Comparison of ENCODE assay signal across 26 cellular contexts in the genomic region with DNA sequence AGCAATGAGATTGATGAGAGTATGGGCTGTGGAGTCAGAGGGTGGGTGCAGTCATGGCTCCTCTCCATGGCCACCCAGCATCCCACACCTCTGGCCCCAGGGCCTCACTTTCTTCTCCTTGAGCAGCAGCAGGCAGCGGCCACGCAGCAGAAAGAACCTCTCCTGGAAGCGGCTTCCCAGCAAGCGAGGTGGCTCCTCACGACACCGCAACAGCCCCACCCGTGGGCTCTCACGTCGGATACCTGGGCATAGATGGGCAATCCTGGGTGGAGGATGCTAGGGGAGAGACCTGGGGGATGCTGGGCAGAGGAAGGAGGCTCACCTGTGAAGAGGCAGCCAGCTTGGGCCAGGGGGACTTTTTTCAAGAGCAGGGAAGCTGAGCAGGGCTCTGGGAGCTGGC. TPM values are rescaled to one million over a fixed set of nuclear protein-coding genes. Genes with fewer than 3 reads are reported as not detected.
DNase-seq lines count a peak whose midpoint lies in the region; ATAC-seq and TF ChIP-seq lines count a peak whose summit lies in the region.
"Had no signal": no experiment of that assay in that cellular context is flagged by ENCODE, and none has a peak within 500 bp of the region (broad histone marks: within the 10 kb centered on the region; RNA-seq: fewer than 3 reads in every experiment).

No MANE protein-coding gene starts in this region.

- H3K27ac ChIP-seq in mesenchymal stem cell (ENCODE audit: low read length, poor library complexity, severe bottlenecking) (no peak overlapping the region), upper lobe of right lung (no peak overlapping the region)
- H3K27ac ChIP-seq: BLaER1 had no signal

- no peak overlapping the region for H2BK12ac ChIP-seq in mesenchymal stem cell (ENCODE audit: low read length in 2 of 2)

- H3K4me2 ChIP-seq in mesenchymal stem cell (ENCODE audit: low read length, poor library complexity, severe bottlenecking): no peak overlapping the region
- H3K4me2 ChIP-seq: BLaER1 had no signal

- H3K36me3 ChIP-seq in mesenchymal stem cell (ENCODE audit: control insufficient read depth in 1 of 2, insufficient read depth in 2 of 2, low read depth in 1 of 2, low read length in 2 of 2) (peaks cover 31% of the 10 kb centered on the region in 2 experiments), upper lobe of right lung (peaks cover 12% of the 10 kb centered on the region)

- intact Hi-C loops in natural killer cell (cut with micrococcal nuclease) (no loop called here), upper lobe of right lung (cut with DNase I) (no loop called here)

- H3K4me3 Mint-ChIP-seq in natural killer cell treated with Interleukin-12 subunit alpha and Interleukin-12 subunit beta and Interleukin-15 and Interleukin-18, amount 100 ng/mL, for 72 hours: no peak overlapping the region
- no peak overlapping the region for H3K4me3 Mint-ChIP-seq in natural killer cell
- H3K4me3 Mint-ChIP-seq in T-helper 17 cell: peak overlapping the region; percentile 55
- H3K4me3 Mint-ChIP-seq in stimulated activated memory B cell treated with anti-CD40 and anti-IgM and Interleukin-4, amounts not matched to agents 10 μg/mL and 1 μg/mL and 100 μg/mL, for 72 hours: no peak overlapping the region
- H3K4me3 Mint-ChIP-seq: CD14-positive monocyte; CD4-positive, alpha-beta memory T cell; CD8-positive, alpha-beta memory T cell had no signal

- no peaks in the 10 kb centered on the region for H3K79me1 ChIP-seq in mesenchymal stem cell (replicated peaks; ENCODE audit: low read length, poor library complexity, severe bottlenecking)

- no peak overlapping the region for H3K23ac ChIP-seq in mesenchymal stem cell (ENCODE audit: low read length in 2 of 2)

- no peak overlapping the region for H4K91ac ChIP-seq in mesenchymal stem cell (ENCODE audit: low read length)

- H3K27me3 ChIP-seq in mesenchymal stem cell (ENCODE audit: control insufficient read depth in 1 of 2, insufficient read depth in 1 of 2, low read length in 2 of 2) (no peaks in the 10 kb centered on the region), upper lobe of right lung (no peaks in the 10 kb centered on the region)
- H3K27me3 ChIP-seq: BE2C, BLaER1 had no signal

- over 99% methylated on average over 9 of the region's 9 CpGs for WGBS in mesenchymal stem cell

- DNase-seq in natural killer cell treated with Interleukin-12 subunit alpha and Interleukin-12 subunit beta and Interleukin-15 and Interleukin-18, amount 100 ng/mL, for 72 hours (ENCODE audit: low spot score): peak; percentile 50
- DNase-seq in natural killer cell (no peak), T-helper 17 cell (no peak), mesenchymal stem cell (no peak), upper lobe of right lung (peak; percentile 54)
- no peak for DNase-seq in stimulated activated CD4-positive, alpha-beta T cell treated with anti-CD3 and anti-CD28 coated beads, Interleukin-2, amount 100 ng/mL, for 48 hours
- DNase-seq: 8988T; ACHN; BE2C; C1 segment of cervical spinal cord; CD4-positive, alpha-beta memory T cell; CD4-positive, CD25-positive, alpha-beta regulatory T cell; CD8-positive, alpha-beta memory T cell; COR-L47; DMS 273 treated with DMSO at 0.1 percent for 48 hours; DMS153; DMS53; DMS79; DND-41; EL; GDM1 had no signal

- no peaks in the 10 kb centered on the region for H3K27me3 Mint-ChIP-seq in natural killer cell treated with Interleukin-12 subunit alpha and Interleukin-12 subunit beta and Interleukin-15 and Interleukin-18, amount 100 ng/mL, for 72 hours
- H3K27me3 Mint-ChIP-seq in natural killer cell (ENCODE audit: low read depth in 2 of 2): no peaks in the 10 kb centered on the region
- H3K27me3 Mint-ChIP-seq in T-helper 17 cell: peaks cover 11% of the 10 kb centered on the region
- H3K27me3 Mint-ChIP-seq in stimulated activated memory B cell treated with anti-CD40 and anti-IgM and Interleukin-4, amounts not matched to agents 10 μg/mL and 1 μg/mL and 100 μg/mL, for 72 hours: peaks cover 29% of the 10 kb centered on the region
- H3K27me3 Mint-ChIP-seq: CD4-positive, alpha-beta memory T cell; CD4-positive, CD25-positive, alpha-beta regulatory T cell had no signal

- H4K8ac ChIP-seq in mesenchymal stem cell (ENCODE audit: low read length): no peak overlapping the region

- H2BK5ac ChIP-seq in mesenchymal stem cell (ENCODE audit: low read depth, low read length, poor library complexity, severe bottlenecking): no peak overlapping the region

- peak overlapping the region; percentile 7 for H2AK5ac ChIP-seq in mesenchymal stem cell (ENCODE audit: low read length, severe bottlenecking)

- no peak overlapping the region for H3K9ac ChIP-seq in mesenchymal stem cell (ENCODE audit: low read length)
- H3K9ac ChIP-seq: BLaER1 had no signal

- H3K14ac ChIP-seq in mesenchymal stem cell (ENCODE audit: low read length in 2 of 2): no peak overlapping the region

- no peak overlapping the region for H3K27ac Mint-ChIP-seq in natural killer cell treated with Interleukin-12 subunit alpha and Interleukin-12 subunit beta and Interleukin-15 and Interleukin-18, amount 100 ng/mL, for 72 hours
- H3K27ac Mint-ChIP-seq in natural killer cell (no peak overlapping the region), T-helper 17 cell (no peak overlapping the region)
- H3K27ac Mint-ChIP-seq in stimulated activated memory B cell treated with anti-CD40 and anti-IgM and Interleukin-4, amounts not matched to agents 10 μg/mL and 1 μg/mL and 100 μg/mL, for 72 hours: no peak overlapping the region
- H3K27ac Mint-ChIP-seq: CD4-positive, alpha-beta memory T cell; CD8-positive, alpha-beta memory T cell had no signal

- no peak overlapping the region for H2AFZ ChIP-seq in mesenchymal stem cell (ENCODE audit: low read depth, low read length)

- no peak overlapping the region for H2BK120ac ChIP-seq in mesenchymal stem cell (ENCODE audit: low read depth, low read length)

- ATAC-seq in natural killer cell treated with Interleukin-12 subunit alpha and Interleukin-12 subunit beta and Interleukin-15 and Interleukin-18, amount 100 ng/mL, for 72 hours: no peak
- ATAC-seq in natural killer cell (no peak), T-helper 17 cell (no peak), upper lobe of right lung (no peak), GM18873 (IDR thresholded peaks at IDR 0.05; ENCODE audit: low FRiP score, unreplicated experiment) (no peak)
- no peak for ATAC-seq in stimulated activated memory B cell treated with anti-CD40 and anti-IgM and Interleukin-4, amounts not matched to agents 10 μg/mL and 1 μg/mL and 100 μg/mL, for 72 hours

- no peak overlapping the region for H3K4ac ChIP-seq in mesenchymal stem cell (ENCODE audit: low read depth in 1 of 2, low read length in 2 of 2)

- no peak overlapping the region for H2BK15ac ChIP-seq in mesenchymal stem cell (ENCODE audit: low read depth, poor library complexity, severe bottlenecking)

- H3K9me3 Mint-ChIP-seq in natural killer cell treated with Interleukin-12 subunit alpha and Interleukin-12 subunit beta and Interleukin-15 and Interleukin-18, amount 100 ng/mL, for 72 hours: no peaks in the 10 kb centered on the region
- no peaks in the 10 kb centered on the region for H3K9me3 Mint-ChIP-seq in natural killer cell
- peaks cover 4% of the 10 kb centered on the region for H3K9me3 Mint-ChIP-seq in stimulated activated memory B cell treated with anti-CD40 and anti-IgM and Interleukin-4, amounts not matched to agents 10 μg/mL and 1 μg/mL and 100 μg/mL, for 72 hours
- H3K9me3 Mint-ChIP-seq: CD4-positive, alpha-beta memory T cell; CD4-positive, CD25-positive, alpha-beta regulatory T cell; CD8-positive, alpha-beta memory T cell had no signal

- no peaks in the 10 kb centered on the region for H3K9me3 ChIP-seq in T-helper 17 cell (ENCODE audit: control insufficient read depth, low read length, poor library complexity, severe bottlenecking)
- H3K9me3 ChIP-seq in mesenchymal stem cell (ENCODE audit: control insufficient read depth, low read length): no peaks in the 10 kb centered on the region
- H3K9me3 ChIP-seq in upper lobe of right lung: no peaks in the 10 kb centered on the region
- H3K9me3 ChIP-seq: BE2C, BLaER1 had no signal

- H3K4me1 ChIP-seq in mesenchymal stem cell (ENCODE audit: control insufficient read depth, insufficient read depth, low read depth, low read length) (peaks cover 18% of the 10 kb centered on the region), upper lobe of right lung (peaks cover 4% of the 10 kb centered on the region)
- H3K4me1 ChIP-seq: BE2C had no signal

- no peak overlapping the region for H3K18ac ChIP-seq in mesenchymal stem cell (ENCODE audit: low read depth in 1 of 2, low read length in 2 of 2)

- TF ChIP-seq CTCF in natural killer cell (IDR thresholded peaks at IDR 0.05) (no peak), upper lobe of right lung (IDR thresholded peaks at IDR 0.05) (no peak)

- no peak overlapping the region for H3K4me3 ChIP-seq in mesenchymal stem cell (ENCODE audit: insufficient read depth in 1 of 2, low read depth in 1 of 2, low read length in 2 of 2)
- no peak overlapping the region for H3K4me3 ChIP-seq in upper lobe of right lung
- H3K4me3 ChIP-seq: BLaER1 had no signal

- H3K36me3 Mint-ChIP-seq in natural killer cell treated with Interleukin-12 subunit alpha and Interleukin-12 subunit beta and Interleukin-15 and Interleukin-18, amount 100 ng/mL, for 72 hours: peaks cover 14% of the 10 kb centered on the region
- H3K36me3 Mint-ChIP-seq in natural killer cell (no peaks in the 10 kb centered on the region), T-helper 17 cell (ENCODE audit: low read depth) (peaks cover 14% of the 10 kb centered on the region)
- no peaks in the 10 kb centered on the region for H3K36me3 Mint-ChIP-seq in stimulated activated memory B cell treated with anti-CD40 and anti-IgM and Interleukin-4, amounts not matched to agents 10 μg/mL and 1 μg/mL and 100 μg/mL, for 72 hours
- H3K36me3 Mint-ChIP-seq: CD4-positive, CD25-positive, alpha-beta regulatory T cell had no signal

- H3K4me1 Mint-ChIP-seq in natural killer cell treated with Interleukin-12 subunit alpha and Interleukin-12 subunit beta and Interleukin-15 and Interleukin-18, amount 100 ng/mL, for 72 hours (ENCODE audit: low read depth in 2 of 2): peaks cover 22 to 32% of the 10 kb centered on the region in 2 donors
- H3K4me1 Mint-ChIP-seq in natural killer cell: peaks cover 9 to 10% of the 10 kb centered on the region in 2 donors
- peaks cover 17% of the 10 kb centered on the region for H3K4me1 Mint-ChIP-seq in T-helper 17 cell
- peaks cover 13% of the 10 kb centered on the region for H3K4me1 Mint-ChIP-seq in stimulated activated memory B cell treated with anti-CD40 and anti-IgM and Interleukin-4, amounts not matched to agents 10 μg/mL and 1 μg/mL and 100 μg/mL, for 72 hours

RNA-seq across cellular contexts. Expression of gene FCHSD1, which starts 5.2 kb away (rescaled TPM):
- total RNA-seq in natural killer cell treated with Interleukin-12 subunit alpha and Interleukin-12 subunit beta and Interleukin-15 and Interleukin-18, amount 100 ng/mL, for 72 hours: 10 to 100 TPM; 35.6 to 56.4 TPM
- 100 to 1,000 TPM; 134 to 155 (median 147) TPM for total RNA-seq in natural killer cell
- total RNA-seq in T-helper 17 cell: 10 to 100 TPM; 77.6 to 82.2 TPM
- polyA plus RNA-seq in mesenchymal stem cell (2013, experiment 1 of 2): 17.4 TPM
- 17.0 TPM for polyA plus RNA-seq in mesenchymal stem cell (2013, experiment 2 of 2)
- 13.6 TPM for total RNA-seq in upper lobe of right lung

RNA-seq across cellular contexts. Expression of gene RELL2, which starts 19.6 kb away (rescaled TPM):
- 10 to 100 TPM in 1 of 2 donors, 1 to 10 TPM in 1; 8.1 to 39.3 TPM for total RNA-seq in natural killer cell treated with Interleukin-12 subunit alpha and Interleukin-12 subunit beta and Interleukin-15 and Interleukin-18, amount 100 ng/mL, for 72 hours
- total RNA-seq in natural killer cell (1 to 10 TPM; 5.7 to 6.6 (median 6.1) TPM), T-helper 17 cell (10 to 100 TPM; 17.2 to 17.8 TPM), upper lobe of right lung (6.1 TPM)
- 4.3 TPM for polyA plus RNA-seq in mesenchymal stem cell (2013, experiment 1 of 2)
- polyA plus RNA-seq in mesenchymal stem cell (2013, experiment 2 of 2): 4.2 TPM

RNA-seq across cellular contexts. Expression of gene HDAC3, which starts 19.7 kb away (rescaled TPM):
- total RNA-seq in natural killer cell treated with Interleukin-12 subunit alpha and Interleukin-12 subunit beta and Interleukin-15 and Interleukin-18, amount 100 ng/mL, for 72 hours: 100 to 1,000 TPM in 1 of 2 donors, 10 to 100 TPM in 1; 80.0 to 128 TPM
- total RNA-seq in natural killer cell: 10 to 100 TPM; 66.0 to 85.7 (median 74.7) TPM
- total RNA-seq in T-helper 17 cell: 10 to 100 TPM; 67.7 to 79.2 TPM
- polyA plus RNA-seq in mesenchymal stem cell (2013, experiment 1 of 2): 42.8 TPM
- polyA plus RNA-seq in mesenchymal stem cell (2013, experiment 2 of 2): 42.2 TPM
- 42.1 TPM for total RNA-seq in upper lobe of right lung

RNA-seq across cellular contexts. Expression of gene ARAP3, which starts 25.6 kb away (rescaled TPM):
- total RNA-seq in natural killer cell treated with Interleukin-12 subunit alpha and Interleukin-12 subunit beta and Interleukin-15 and Interleukin-18, amount 100 ng/mL, for 72 hours: 10 to 100 TPM; 17.5 to 22.6 TPM
- total RNA-seq in natural killer cell (10 to 100 TPM; 13.9 to 25.2 (median 19.6) TPM), T-helper 17 cell (1 to 10 TPM; 1.3 to 3.2 TPM), upper lobe of right lung (42.4 TPM)
- polyA plus RNA-seq in mesenchymal stem cell (2013, experiment 1 of 2): 6.8 TPM
- 6.3 TPM for polyA plus RNA-seq in mesenchymal stem cell (2013, experiment 2 of 2)
- total RNA-seq: G401 had no signal

RNA-seq across cellular contexts. Expression of gene DIAPH1, which starts 37.6 kb away (rescaled TPM):
- total RNA-seq in natural killer cell treated with Interleukin-12 subunit alpha and Interleukin-12 subunit beta and Interleukin-15 and Interleukin-18, amount 100 ng/mL, for 72 hours: 100 to 1,000 TPM; 280 to 289 TPM
- total RNA-seq in natural killer cell (100 to 1,000 TPM; 410 to 456 (median 419) TPM), T-helper 17 cell (100 to 1,000 TPM; 256 to 327 TPM), upper lobe of right lung (118 TPM)
- polyA plus RNA-seq in mesenchymal stem cell (2013, experiment 1 of 2): 20.3 TPM
- polyA plus RNA-seq in mesenchymal stem cell (2013, experiment 2 of 2): 19.1 TPM

Comparison
In these comparisons a context has a peak if more than half of its experiments do, and no peak if none do; other contexts are left out.
1. DNase-seq: peak in natural killer cell treated with Interleukin-12 subunit alpha and Interleukin-12 subunit beta and Interleukin-15 and Interleukin-18, amount 100 ng/mL, for 72 hours (single experiment) and upper lobe of right lung (single experiment); none in natural killer cell (single experiment), T-helper 17 cell (0 of 3), mesenchymal stem cell (single experiment) and stimulated activated CD4-positive, alpha-beta T cell treated with anti-CD3 and anti-CD28 coated beads, Interleukin-2, amount 100 ng/mL, for 48 hours (0 of 2).